In the genomic region with DNA sequence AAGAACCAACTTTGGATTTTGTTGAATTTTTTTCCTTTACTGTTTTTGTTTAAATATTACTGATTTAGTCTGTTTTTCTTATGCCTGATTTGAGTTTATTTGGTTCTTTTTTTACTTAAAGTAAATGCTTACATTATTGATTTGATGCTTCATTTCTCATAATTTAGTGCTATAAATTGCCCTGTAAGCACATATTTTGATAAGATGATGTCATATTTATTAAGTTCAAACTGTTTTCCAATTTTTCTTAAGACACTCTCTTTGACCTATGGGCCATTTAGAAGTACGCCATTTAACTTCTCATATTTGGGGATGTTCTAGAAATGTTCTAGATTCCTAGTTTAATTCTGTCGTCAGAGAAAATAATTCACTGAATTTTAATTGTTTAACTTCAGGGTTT, we compare ENCODE assay signal across 1 cellular context. TPM values are rescaled to one million over a fixed set of nuclear protein-coding genes. Genes with fewer than 3 reads are reported as not detected.
"Had no signal": no experiment of that assay in that cellular context is flagged by ENCODE, and none has a peak within 500 bp of the region (broad histone marks: within the 10 kb centered on the region; RNA-seq: fewer than 3 reads in every experiment).

No MANE protein-coding gene starts in this region.

RNA-seq across cellular contexts. Expression of a gene that starts 25.5 kb away (rescaled TPM):
- polyA plus RNA-seq: IgD-negative memory B cell had no signal
